Comparison of ENCODE assay signal across 1 cellular context in genomic region chr12:1707051-1707450, GRCh38.
A peak's percentile ranks its signal among the peaks of the same experiment; 100 is the strongest.
TF ChIP-seq lines count a peak whose summit lies in the region.

No MANE protein-coding gene starts in this region.

TF ChIP-seq in HepG2, 621 proteins besides CTCF, POLR2A, EP300 and RAD21:
- peak; percentile 31; the same call in 1 of the 2 replicates for TF ChIP-seq NFE2L2 (IDR thresholded peaks at IDR 0.05; ENCODE audit: low read length)
- no peak for TF ChIP-seq YY1 (IDR thresholded peaks at IDR 0.05; ENCODE audit: insufficient read depth, insufficient replicate concordance, low read depth, low read length)
TF ChIP-seq in HepG2: peak in this region for 1.
